In the genomic region with DNA sequence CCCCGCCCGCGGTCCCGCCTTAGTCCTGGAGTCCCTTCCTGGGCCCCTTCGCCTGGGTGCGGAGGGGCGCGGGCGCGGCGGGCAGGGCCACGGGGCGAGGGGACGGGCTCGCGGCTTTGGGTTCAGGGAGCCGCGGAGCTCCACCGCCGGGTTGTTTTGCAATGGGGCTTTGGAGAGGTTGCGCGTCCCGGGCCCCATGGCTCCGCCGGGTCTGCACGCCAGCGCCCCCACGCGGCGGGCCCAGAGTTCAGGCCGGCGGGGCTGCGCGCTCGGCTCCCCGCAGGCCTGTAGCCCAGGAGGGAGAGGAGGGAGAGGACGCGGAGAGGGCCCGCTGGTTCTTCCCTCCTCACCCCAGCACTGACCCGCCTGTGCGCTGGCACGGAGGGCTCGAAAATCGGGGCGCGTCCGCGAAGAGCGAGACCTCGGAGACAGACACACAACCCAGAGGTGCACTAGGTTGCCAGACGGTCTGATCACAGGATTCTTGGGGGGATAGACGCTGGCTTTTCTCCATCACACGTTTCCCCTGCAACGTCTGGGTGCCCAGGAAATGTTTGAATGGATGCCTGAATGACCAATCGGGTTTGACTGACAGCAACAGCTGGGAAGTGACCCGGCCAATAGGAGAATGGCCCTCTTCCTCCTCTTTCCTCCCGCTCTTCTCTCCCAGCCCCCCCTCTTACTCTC, we compare ENCODE assay signal across 8 cellular contexts. TPM values are rescaled to one million over a fixed set of nuclear protein-coding genes. Genes with fewer than 3 reads are reported as not detected.
DNase-seq lines count a peak whose midpoint lies in the region; ATAC-seq and TF ChIP-seq lines count a peak whose summit lies in the region.

No MANE protein-coding gene starts in this region.

- H3K4me1 ChIP-seq in stomach, result peaks cover 25 to 46% (median 36%) of the 10 kb centered on the region in 4 donors

- H3K27ac ChIP-seq in brain microvascular endothelial cell, result peak overlapping the region; percentile 23
- H3K27ac ChIP-seq in stomach, result peak overlapping the region in 2 of 5 donors; percentile 40 to 78

- H3K9me3 ChIP-seq in stomach, result no peaks in the 10 kb centered on the region

- H3K36me3 ChIP-seq in brain microvascular endothelial cell (replicated peaks), result no peaks in the 10 kb centered on the region
- H3K36me3 ChIP-seq in stomach, result no peaks in the 10 kb centered on the region

- TF ChIP-seq CTCF in GM10248 (IDR thresholded peaks at IDR 0.05; ENCODE audit: control extremely low read depth, extremely low read depth, low read depth, missing control alignments), result no peak
- peak; percentile 70 for TF ChIP-seq CTCF in NB4 (IDR thresholded peaks at IDR 0.05; ENCODE audit: low read depth, low read length)
- peak; percentile 60 for TF ChIP-seq CTCF in brain microvascular endothelial cell (IDR thresholded peaks at IDR 0.05; ENCODE audit: low read depth, low read length, missing control alignments)
- TF ChIP-seq CTCF in stomach (IDR thresholded peaks at IDR 0.05), result peak in 4 of 7 experiments; percentile 6 to 67 (median 58)

- TF ChIP-seq EP300 in stomach (IDR thresholded peaks at IDR 0.05), result no peak

- CTCF ChIA-PET in GM10248 (lab: Yijun Ruan, JAX), result interaction anchor here (1.6 to 1.8 kb wide), 2 partner anchors 15 to 32 kb away, joined by 5 to 7 read pairs; no protein-coding TSS in a partner anchor

- no peak overlapping the region for H3K4me3 ChIP-seq in NB4 (ENCODE audit: low read depth, low read length)
- peak overlapping the region; percentile 39 for H3K4me3 ChIP-seq in brain microvascular endothelial cell (ENCODE audit: low read depth, low read length)
- peak overlapping the region; percentile 39 to 52 (median 47) for H3K4me3 ChIP-seq in stomach

- DNase-seq in GM10248 (ENCODE audit: extremely low spot score) (peak; percentile 80), NB4 (ENCODE audit: low read depth) (peak; percentile 78), brain microvascular endothelial cell (peak; percentile 45), kidney glomerular epithelial cell (lab: John Stamatoyannopoulos, UW) (peak; percentile 40), stomach (peak; percentile 43), NCI-H748 (lab: John Stamatoyannopoulos, UW; ENCODE audit: unreplicated experiment) (no peak)

- 4 to 14% (median 7%) methylated on average over 17 to 56 of the region's 57 CpGs for WGBS in stomach, 5 donors

- POLR2A ChIA-PET in GM10248 (lab: Yijun Ruan, JAX), result no interaction called here

- intact Hi-C loops in stomach (cut with DNase I; ENCODE audit: low total_unique reads), result no loop called here

- ATAC-seq in HG02973 (IDR thresholded peaks at IDR 0.05; ENCODE audit: unreplicated experiment) (no peak), HG03280 (IDR thresholded peaks at IDR 0.05; ENCODE audit: unreplicated experiment) (no peak)

- H3K27me3 ChIP-seq in brain microvascular endothelial cell (replicated peaks) (no peaks in the 10 kb centered on the region), stomach (peaks cover 4 to 86% (median 64%) of the 10 kb centered on the region in 3 donors)

- TF ChIP-seq POLR2A in NB4 (IDR thresholded peaks at IDR 0.05; ENCODE audit: extremely low read depth, insufficient read length) (no peak), stomach (IDR thresholded peaks at IDR 0.05) (no peak)

- in situ Hi-C loops in brain microvascular endothelial cell (cut with HindIII; ENCODE audit: low pct_ligation_motif_present, low sequenced_read_pairs), result no loop called here

RNA-seq across cellular contexts. Expression of gene SIX2, which starts 4.9 kb away (rescaled TPM):
- total RNA-seq in stomach, result 10 to 100 TPM in 2 of 5 donors, 1 to 10 TPM in 2, not detected in 1; 2.6 to 17.9 (median 11.0) TPM
- 1 to 10 TPM in 2 of 3 donors, under 1 TPM in 1; 0.20 to 7.5 (median 3.8) TPM for polyA plus RNA-seq in stomach
